In genomic region chrX:83771664-83772063, GRCh38 we compare ENCODE assay signal across 20 cellular contexts.
DNase-seq lines count a peak whose midpoint lies in the region; ATAC-seq lines count a peak whose summit lies in the region.
"Had no signal": no experiment of that assay in that cellular context is flagged by ENCODE, and none has a peak within 500 bp of the region (broad histone marks: within the 10 kb centered on the region; RNA-seq: fewer than 3 reads in every experiment).

No MANE protein-coding gene starts in this region.

- DNase-seq in NCI-H748 (lab: John Stamatoyannopoulos, UW; ENCODE audit: unreplicated experiment) (peak; percentile 21), NCI-H748 treated with DMSO at 0.1 percent for 48 hours (lab: John Stamatoyannopoulos, UW) (no peak), SJCRH30 (peak; percentile 3 to 11), posterior vena cava (ENCODE audit: low spot score) (peak; percentile 14)
- no peak for DNase-seq in effector CD8-positive, alpha-beta T cell (lab: John Stamatoyannopoulos, UW)
- DNase-seq: activated CD4-positive, alpha-beta T cell treated with anti-CD3 and anti-CD28 coated beads, Interleukin-2, amount 50 U/mL, for 48 hours; activated naive CD4-positive, alpha-beta T cell treated with anti-CD3 and anti-CD28 coated beads, Interleukin-2, amount 10 ng/mL, durations not matched to agents 7 days and 5 days; activated T-cell treated with anti-CD3 and anti-CD28 coated beads, Interleukin-2, amount 50 U/mL, for 1 hour; CD8-positive, alpha-beta T cell; EL; naive B cell; NCI-H1105; NCI-H2171 treated with DMSO at 0.1 percent for 48 hours; stimulated activated CD4-positive, alpha-beta T cell treated with anti-CD3 and anti-CD28 coated beads, Interleukin-1b, Interleukin-23, amount 100 ng/mL, for 48 hours; stimulated activated naive CD8-positive, alpha-beta T cell treated with anti-CD3 and anti-CD28 coated beads, Interleukin-15, amount 100 ng/mL, for 72 hours had no signal

- no peak overlapping the region for H3K27ac ChIP-seq in SJCRH30
- H3K27ac ChIP-seq: parathyroid adenoma, VCaP had no signal

- no peaks in the 10 kb centered on the region for H3K9me3 ChIP-seq in SJCRH30 (replicated peaks)

- no peaks in the 10 kb centered on the region for H3K4me1 ChIP-seq in SJCRH30
- H3K4me1 ChIP-seq: parathyroid adenoma had no signal

- intact Hi-C loops in posterior vena cava (cut with DNase I): no loop called here

- no peaks in the 10 kb centered on the region for H3K27me3 ChIP-seq in SJCRH30

- H3K4me3 ChIP-seq in SJCRH30: no peak overlapping the region

- H3K36me3 ChIP-seq in SJCRH30: no peaks in the 10 kb centered on the region

- peak; percentile 59 for ATAC-seq in HG03039 (IDR thresholded peaks at IDR 0.05; ENCODE audit: unreplicated experiment)
- ATAC-seq in GM21717 (IDR thresholded peaks at IDR 0.05; ENCODE audit: unreplicated experiment): no peak
- no peak for ATAC-seq in GM21529 (IDR thresholded peaks at IDR 0.05; ENCODE audit: unreplicated experiment)
- ATAC-seq: CD8-positive, alpha-beta T cell; stimulated activated naive CD8-positive, alpha-beta T cell treated with anti-CD3 and anti-CD28 coated beads, Interleukin-15, amount 100 ng/mL, for 72 hours had no signal

Comparison
In these comparisons a context has a peak if more than half of its experiments do, and no peak if none do; other contexts are left out.
1. DNase-seq: peak in NCI-H748 (single experiment), SJCRH30 (2 of 2) and posterior vena cava (single experiment); none in NCI-H748 treated with DMSO at 0.1 percent for 48 hours (single experiment) and effector CD8-positive, alpha-beta T cell (single experiment).